In genomic region chr1:39187276-39188046, GRCh38 we compare ENCODE assay signal across 17 cellular contexts. TPM values are rescaled to one million over a fixed set of nuclear protein-coding genes. Genes with fewer than 3 reads are reported as not detected.
DNase-seq lines count a peak whose midpoint lies in the region; ATAC-seq and TF ChIP-seq lines count a peak whose summit lies in the region.
"Had no signal": no experiment of that assay in that cellular context is flagged by ENCODE, and none has a peak within 500 bp of the region (broad histone marks: within the 10 kb centered on the region; RNA-seq: fewer than 3 reads in every experiment).

No MANE protein-coding gene starts in this region.

- peak overlapping the region; percentile 56; the same call in 1 of the 2 replicates for H2BK120ac ChIP-seq in IMR-90 (ENCODE audit: low read depth, low read length)

- H3K4me1 ChIP-seq in IMR-90 (ENCODE audit: control insufficient read depth, insufficient read depth, low read length), result peaks cover 28% of the 10 kb centered on the region
- peaks cover 11 to 21% of the 10 kb centered on the region in 2 donors for H3K4me1 ChIP-seq in naive thymus-derived CD4-positive, alpha-beta T cell (ENCODE audit: control insufficient read depth in 2 of 2, insufficient read depth in 2 of 2, low read length in 2 of 2)

- intact Hi-C loops in IMR-90 (cut with micrococcal nuclease), result no loop called here
- intact Hi-C loops in naive thymus-derived CD4-positive, alpha-beta T cell (cut with micrococcal nuclease), result no loop called here

- H4K91ac ChIP-seq in IMR-90 (ENCODE audit: insufficient read depth, low read depth, low read length), result peak overlapping the region; percentile 37

- H3K18ac ChIP-seq in IMR-90 (ENCODE audit: low read depth, low read length), result no peak overlapping the region

- 0 out of 2 replicates have a peak overlapping the region, but pooled peaks have one; percentile 32 for H3K4ac ChIP-seq in IMR-90 (ENCODE audit: low read depth, low read length)

- H3K36me3 ChIP-seq in IMR-90 (ENCODE audit: control insufficient read depth, insufficient read depth, low read length), result no peaks in the 10 kb centered on the region
- H3K36me3 ChIP-seq in naive thymus-derived CD4-positive, alpha-beta T cell (ENCODE audit: control insufficient read depth in 2 of 3, insufficient read depth in 3 of 3, low read length in 3 of 3), result no peaks in the 10 kb centered on the region
- H3K36me3 ChIP-seq: SJSA1 had no signal

- ATAC-seq in IMR-90 (ENCODE audit: low read depth) (no peak), GM21619 (IDR thresholded peaks at IDR 0.05; ENCODE audit: unreplicated experiment) (no peak)
- no peak for ATAC-seq in naive thymus-derived CD4-positive, alpha-beta T cell
- ATAC-seq in effector memory CD8-positive, alpha-beta T cell (replicated peaks), result no peak
- ATAC-seq: left lobe of liver, psoas muscle had no signal

- no peak overlapping the region for H4K5ac ChIP-seq in IMR-90 (ENCODE audit: low read depth, low read length)

- CTCF ChIA-PET in IMR-90 (lab: Yijun Ruan, JAX), result no interaction called here
- CTCF ChIA-PET in naive thymus-derived CD4-positive, alpha-beta T cell (lab: Charles Lee), result interaction anchor here (0.6 to 9.5 kb wide), 3 partner anchors 70 to 107 kb away, joined by 4 to 298 read pairs (median 5); no protein-coding TSS in a partner anchor

- no peak overlapping the region for H3K56ac ChIP-seq in IMR-90 (ENCODE audit: extremely low read depth, insufficient read depth, low read length)

- H3K9me3 Mint-ChIP-seq in T-helper 1 cell treated with Interleukin-12 subunit alpha and Interleukin-12 subunit beta and Interleukin-4 antibody, amounts not matched to agents 30 μg/mL and 1 μg/mL, for 36 hours, result no peaks in the 10 kb centered on the region
- H3K9me3 Mint-ChIP-seq in naive thymus-derived CD4-positive, alpha-beta T cell, result no peaks in the 10 kb centered on the region
- no peaks in the 10 kb centered on the region for H3K9me3 Mint-ChIP-seq in effector memory CD8-positive, alpha-beta T cell
- H3K9me3 Mint-ChIP-seq: CD8-positive, alpha-beta memory T cell had no signal

- peak overlapping the region; percentile 97 for H3K27ac Mint-ChIP-seq in T-helper 1 cell treated with Interleukin-12 subunit alpha and Interleukin-12 subunit beta and Interleukin-4 antibody, amounts not matched to agents 30 μg/mL and 1 μg/mL, for 36 hours
- peak overlapping the region in 8 of 9 donors; percentile 43 to 97 (median 71) for H3K27ac Mint-ChIP-seq in naive thymus-derived CD4-positive, alpha-beta T cell
- peak overlapping the region in 1 of 2 donors; percentile 73 for H3K27ac Mint-ChIP-seq in effector memory CD8-positive, alpha-beta T cell

- POLR2A ChIA-PET in IMR-90 (lab: Charles Lee; ENCODE audit: unreplicated experiment), result no interaction called here
- POLR2A ChIA-PET in naive thymus-derived CD4-positive, alpha-beta T cell (lab: Charles Lee), result interaction anchor here (0.7 to 1.9 kb wide), 9 partner anchors 10 to 84 kb away, joined by 3 to 5 read pairs (median 3); partner anchors contain the start of gene MACF1

- H3K4me2 ChIP-seq in IMR-90 (ENCODE audit: low read depth, low read length), result no peak overlapping the region
- H3K4me2 ChIP-seq: hepatocyte had no signal

- no peak for TF ChIP-seq POLR2A in IMR-90 (IDR thresholded peaks at IDR 0.05; ENCODE audit: low read depth, low read length)

- no TSS peak for BruUV-seq in IMR-90 (replicated peaks; lab: Mats Ljungman, UMichigan)

- peaks cover 1% of the 10 kb centered on the region for H3K36me3 Mint-ChIP-seq in T-helper 1 cell treated with Interleukin-12 subunit alpha and Interleukin-12 subunit beta and Interleukin-4 antibody, amounts not matched to agents 30 μg/mL and 1 μg/mL, for 36 hours (ENCODE audit: low read depth)
- H3K36me3 Mint-ChIP-seq in naive thymus-derived CD4-positive, alpha-beta T cell, result no peaks in the 10 kb centered on the region
- peaks cover 15% of the 10 kb centered on the region for H3K36me3 Mint-ChIP-seq in effector memory CD8-positive, alpha-beta T cell (ENCODE audit: insufficient read depth)
- H3K36me3 Mint-ChIP-seq: CD8-positive, alpha-beta memory T cell had no signal

- H3K4me3 ChIP-seq in IMR-90 (ENCODE audit: insufficient read depth, low read depth, low read length), result no peak overlapping the region
- H3K4me3 ChIP-seq in naive thymus-derived CD4-positive, alpha-beta T cell (ENCODE audit: low read length), result no peak overlapping the region
- H3K4me3 ChIP-seq: hepatocyte, psoas muscle, SJSA1 had no signal

- no peak overlapping the region for H2AK9ac ChIP-seq in IMR-90 (replicated peaks; ENCODE audit: low read depth, low read length, poor library complexity)

- H3K79me1 ChIP-seq in IMR-90 (ENCODE audit: low read depth in 1 of 2, low read length in 2 of 2), result peaks cover 4 to 60% of the 10 kb centered on the region in 2 experiments; a peak in 3 of 4 replicates

- no peaks in the 10 kb centered on the region for H3K9me3 ChIP-seq in IMR-90 (ENCODE audit: control insufficient read depth, insufficient read depth, low read length)
- H3K9me3 ChIP-seq in naive thymus-derived CD4-positive, alpha-beta T cell (ENCODE audit: control insufficient read depth in 2 of 3, low read length in 3 of 3), result no peaks in the 10 kb centered on the region
- H3K9me3 ChIP-seq: psoas muscle, SJSA1 had no signal

- H3K9me1 ChIP-seq in IMR-90 (ENCODE audit: insufficient read depth, low read length), result peaks cover 18% of the 10 kb centered on the region

- no CpG with 5 or more reads among the region's 3 CpGs for WGBS in IMR-90 (ENCODE audit: extremely low coverage in 2 of 2, insufficient read length in 1 of 2), 2 experiments

- in situ Hi-C loops in IMR-90 (cut with MboI; ENCODE audit: low sequenced_read_pairs), result no loop called here

- no peak for TF ChIP-seq CTCF in IMR-90 (conservative IDR thresholded peaks at IDR 0.05; ENCODE audit: low read depth, low read length)

- no peaks in the 10 kb centered on the region for H3K27me3 Mint-ChIP-seq in T-helper 1 cell treated with Interleukin-12 subunit alpha and Interleukin-12 subunit beta and Interleukin-4 antibody, amounts not matched to agents 30 μg/mL and 1 μg/mL, for 36 hours (ENCODE audit: low read depth)
- H3K27me3 Mint-ChIP-seq in naive thymus-derived CD4-positive, alpha-beta T cell, result no peaks in the 10 kb centered on the region
- no peaks in the 10 kb centered on the region for H3K27me3 Mint-ChIP-seq in effector memory CD8-positive, alpha-beta T cell

- H3K14ac ChIP-seq in IMR-90 (replicated peaks; ENCODE audit: low read depth, low read length), result 0 out of 2 replicates have a peak overlapping the region, but pooled peaks have one; percentile 60

- DNase-seq in T-helper 1 cell, result no peak
- DNase-seq in IMR-90, result no peak
- peak; percentile 34 for DNase-seq in amniotic epithelial cell (ENCODE audit: low read depth)
- DNase-seq in naive thymus-derived CD4-positive, alpha-beta T cell, result no peak
- DNase-seq in effector memory CD8-positive, alpha-beta T cell, result no peak
- no peak for DNase-seq in caudate nucleus (lab: John Stamatoyannopoulos, UW)
- DNase-seq: CD8-positive, alpha-beta memory T cell; dermis blood vessel endothelial cell; H7; MV-4-11; NCI-H2171; psoas muscle had no signal

- H3K27me3 ChIP-seq in IMR-90 (ENCODE audit: control insufficient read depth, insufficient read depth, low read length), result no peaks in the 10 kb centered on the region
- H3K27me3 ChIP-seq in naive thymus-derived CD4-positive, alpha-beta T cell (ENCODE audit: control insufficient read depth in 2 of 2, insufficient read depth in 2 of 2, low read length in 2 of 2), result no peaks in the 10 kb centered on the region
- H3K27me3 ChIP-seq: hepatocyte, SJSA1 had no signal

- no peak for TF ChIP-seq RAD21 in IMR-90 (IDR thresholded peaks at IDR 0.05; ENCODE audit: low read length)

- 0 out of 3 replicates have a peak overlapping the region, but pooled peaks have one; percentile 72 for H2BK15ac ChIP-seq in IMR-90 (ENCODE audit: low read depth, low read length)

- dilution Hi-C loops in IMR-90 (cut with HindIII; ENCODE audit: low sequenced_read_pairs, unreplicated experiment), result no loop called here

- H3K4me3 Mint-ChIP-seq in T-helper 1 cell treated with Interleukin-12 subunit alpha and Interleukin-12 subunit beta and Interleukin-4 antibody, amounts not matched to agents 30 μg/mL and 1 μg/mL, for 36 hours, result no peak overlapping the region
- H3K4me3 Mint-ChIP-seq in naive thymus-derived CD4-positive, alpha-beta T cell, result no peak overlapping the region
- H3K4me3 Mint-ChIP-seq in effector memory CD8-positive, alpha-beta T cell, result no peak overlapping the region
- H3K4me3 Mint-ChIP-seq: CD8-positive, alpha-beta memory T cell had no signal

- peaks cover 75% of the 10 kb centered on the region for H3K4me1 Mint-ChIP-seq in T-helper 1 cell treated with Interleukin-12 subunit alpha and Interleukin-12 subunit beta and Interleukin-4 antibody, amounts not matched to agents 30 μg/mL and 1 μg/mL, for 36 hours (ENCODE audit: low read depth)
- peaks cover 29 to 82% (median 53%) of the 10 kb centered on the region in 7 donors for H3K4me1 Mint-ChIP-seq in naive thymus-derived CD4-positive, alpha-beta T cell
- peaks cover 19 to 29% of the 10 kb centered on the region in 2 donors for H3K4me1 Mint-ChIP-seq in effector memory CD8-positive, alpha-beta T cell (ENCODE audit: low read depth in 2 of 2)

- peak overlapping the region; percentile 56 for H2BK5ac ChIP-seq in IMR-90 (ENCODE audit: low read depth, low read length, poor library complexity, severe bottlenecking)

- H2AFZ ChIP-seq in IMR-90 (replicated peaks; ENCODE audit: low read length, poor library complexity), result no peak overlapping the region
- H2AFZ ChIP-seq: hepatocyte had no signal

- H2BK20ac ChIP-seq in IMR-90 (ENCODE audit: low read depth, low read length), result peak overlapping the region; percentile 63; the same call in 1 of the 2 replicates

- peak overlapping the region; percentile 57 for H2AK5ac ChIP-seq in IMR-90 (ENCODE audit: low read depth, low read length)

- peaks cover 23% of the 10 kb centered on the region; the same call in 1 of the 2 replicates for H4K20me1 ChIP-seq in IMR-90 (ENCODE audit: insufficient read depth, low read length)

- H3K9ac ChIP-seq in IMR-90 (ENCODE audit: low read depth, low read length), result no peak overlapping the region

- H3K23ac ChIP-seq in IMR-90 (ENCODE audit: low read depth, low read length), result no peak overlapping the region

- H3K27ac ChIP-seq in IMR-90 (ENCODE audit: insufficient read depth, low read length), result no peak overlapping the region
- no peak overlapping the region for H3K27ac ChIP-seq in naive thymus-derived CD4-positive, alpha-beta T cell (ENCODE audit: low read depth, low read length)
- H3K27ac ChIP-seq in caudate nucleus (ENCODE audit: low read depth, low read length), result no peak overlapping the region
- H3K27ac ChIP-seq: hepatocyte, psoas muscle, SJSA1 had no signal

- H4K8ac ChIP-seq in IMR-90 (ENCODE audit: low read depth in 2 of 2, low read length in 2 of 2), result peak overlapping the region in 1 of 2 experiments; percentile 31; a peak in 2 of 4 replicates

TF ChIP-seq in IMR-90, 13 proteins besides CTCF, POLR2A, EP300 and RAD21 (continues in another document):
- TF ChIP-seq RCOR1 (IDR thresholded peaks at IDR 0.05; ENCODE audit: insufficient replicate concordance, low read length), result no peak

RNA-seq across cellular contexts. Expression of gene MACF1, which starts 17.0 kb away (rescaled TPM):
- total RNA-seq in IMR-90 (2012; rRNA removed), result 368 and 369 TPM in 2 replicates
- 56.3 and 67.6 TPM in 2 replicates for polyA plus RNA-seq in IMR-90 (2012; rRNA removed)
- polyA plus RNA-seq in IMR-90 (2012; cell fraction: cytosol; rRNA removed), result 24.9 and 28.6 TPM in 2 replicates
- polyA plus RNA-seq in IMR-90 (2012; cell fraction: nucleus; rRNA removed; ENCODE audit: low replicate concordance), result 141 and 243 TPM in 2 replicates
- total RNA-seq in naive thymus-derived CD4-positive, alpha-beta T cell, result 100 to 1,000 TPM; 282 to 409 (median 335) TPM
- polyA plus RNA-seq in naive thymus-derived CD4-positive, alpha-beta T cell, result 10 to 100 TPM; 21.2 to 90.3 TPM
